ENCODE assay signal across 13 cellular contexts in the genomic region with DNA sequence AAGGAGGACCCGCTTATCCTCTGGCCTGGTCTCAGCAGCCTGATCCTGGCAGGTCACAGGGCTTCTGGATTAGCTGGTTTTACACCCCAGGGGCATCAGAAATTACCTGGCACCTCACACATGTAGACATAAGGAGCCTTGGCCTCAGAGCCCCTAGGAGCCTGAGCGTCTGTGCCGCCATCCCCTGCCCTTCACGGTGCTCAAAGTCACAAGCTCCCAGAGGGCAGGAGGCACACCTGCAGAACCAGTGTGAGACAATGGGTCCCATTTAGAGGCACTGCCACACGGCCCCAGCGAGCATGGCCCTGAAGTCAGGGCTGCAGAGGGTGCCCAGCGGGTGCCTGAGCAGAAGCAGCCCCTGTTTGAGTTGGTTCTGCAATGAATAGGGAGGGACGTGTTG. TPM values are rescaled to one million over a fixed set of nuclear protein-coding genes. Genes with fewer than 3 reads are reported as not detected.
DNase-seq lines count a peak whose midpoint lies in the region; ATAC-seq and TF ChIP-seq lines count a peak whose summit lies in the region.
"Had no signal": no experiment of that assay in that cellular context is flagged by ENCODE, and none has a peak within 500 bp of the region (broad histone marks: within the 10 kb centered on the region; RNA-seq: fewer than 3 reads in every experiment).

No MANE protein-coding gene starts in this region.

- POLR2A ChIA-PET in CD8-positive, alpha-beta T cell (lab: Charles Lee): interaction anchor here (1.1 to 6.7 kb wide), 3 partner anchors 10 to 65 kb away, joined by 3 to 47 read pairs (median 21); no protein-coding TSS in a partner anchor

- CTCF ChIA-PET in CD8-positive, alpha-beta T cell (lab: Charles Lee): interaction anchor here (0.9 to 16.0 kb wide), 11 partner anchors 10 to 110 kb away, joined by 3 to 412 read pairs (median 15); no protein-coding TSS in a partner anchor
- CTCF ChIA-PET in mammary epithelial cell (lab: Charles Lee; ENCODE audit: low non-redundant PET): no interaction called here

- peak overlapping the region; percentile 84 for H3K4me3 Mint-ChIP-seq in CD8-positive, alpha-beta T cell

- WGBS in mammary epithelial cell (ENCODE audit: low coverage, missing lambda C conversion rate): 51% methylated on average over 8 of the region's 8 CpGs

- H3K4me2 ChIP-seq in Loucy (ENCODE audit: low read depth, low read length, poor library complexity, severe bottlenecking): peak overlapping the region; percentile 100
- H3K4me2 ChIP-seq in mammary epithelial cell (ENCODE audit: insufficient read depth, low read depth, low read length): peak overlapping the region; percentile 19

- TF ChIP-seq CTCF in CD8-positive, alpha-beta T cell (IDR thresholded peaks at IDR 0.05): no peak
- TF ChIP-seq CTCF in Loucy (conservative IDR thresholded peaks at IDR 0.05; ENCODE audit: low read length) (no peak), mammary epithelial cell (conservative IDR thresholded peaks at IDR 0.05 in 1 of 2, IDR thresholded peaks at IDR 0.05 in 1 of 2; ENCODE audit: extremely low read depth in 1 of 2, insufficient read depth in 1 of 2, low read depth in 1 of 2, low read length in 2 of 2) (no peak), neutrophil (IDR thresholded peaks at IDR 0.05) (no peak)

- H3K9me3 Mint-ChIP-seq in CD8-positive, alpha-beta T cell: no peaks in the 10 kb centered on the region

- peaks cover 5% of the 10 kb centered on the region for H3F3A ChIP-seq in Loucy (ENCODE audit: low read depth)

- peak overlapping the region; percentile 69 for H3K27ac Mint-ChIP-seq in CD8-positive, alpha-beta T cell

- peak overlapping the region; percentile 40 for H3K27ac ChIP-seq in CD8-positive, alpha-beta T cell (ENCODE audit: low read depth, low read length)
- H3K27ac ChIP-seq in mammary epithelial cell (ENCODE audit: insufficient read depth, low read depth, low read length) (no peak overlapping the region), neutrophil (peak overlapping the region; percentile 94)
- H3K27ac ChIP-seq: SK-N-MC, tibial artery had no signal

- no peak for ATAC-seq in CD8-positive, alpha-beta T cell
- ATAC-seq in GM21717 (IDR thresholded peaks at IDR 0.05; ENCODE audit: unreplicated experiment): no peak
- ATAC-seq: sciatic nerve had no signal

- no peaks in the 10 kb centered on the region for H3K9me2 ChIP-seq in Loucy (replicated peaks; ENCODE audit: low read depth, low read length)

- no peak overlapping the region for H2AFZ ChIP-seq in Loucy (ENCODE audit: low read length)
- H2AFZ ChIP-seq in mammary epithelial cell (ENCODE audit: low read depth, low read length): no peak overlapping the region

- BruUV-seq in mammary epithelial cell (replicated peaks; lab: Mats Ljungman, UMichigan): no TSS peak

- H3K36me3 Mint-ChIP-seq in CD8-positive, alpha-beta T cell: peaks cover 31% of the 10 kb centered on the region

- H3K4me3 ChIP-seq in CD8-positive, alpha-beta T cell (ENCODE audit: low read depth, low read length): peak overlapping the region; percentile 66
- H3K4me3 ChIP-seq in Loucy (ENCODE audit: low read length, poor library complexity, severe bottlenecking) (peak overlapping the region; percentile 64), mammary epithelial cell (replicated peaks in 1 of 3; ENCODE audit: insufficient read depth in 1 of 3, low read depth in 2 of 3, low read length in 3 of 3) (no peak overlapping the region), neutrophil (ENCODE audit: low read depth in 1 of 2, low read length in 1 of 2) (no peak overlapping the region)
- H3K4me3 ChIP-seq: SK-N-MC, tibial artery had no signal

- H3K9ac ChIP-seq in Loucy (ENCODE audit: low read depth, low read length, poor library complexity, severe bottlenecking) (peak overlapping the region; percentile 56), mammary epithelial cell (ENCODE audit: insufficient read depth, low read length) (no peak overlapping the region)

- peaks cover 95% of the 10 kb centered on the region for H3K79me2 ChIP-seq in Loucy (ENCODE audit: insufficient read depth, low read length)
- peaks cover 92% of the 10 kb centered on the region for H3K79me2 ChIP-seq in mammary epithelial cell (ENCODE audit: insufficient read depth, low read length)

- H3K27me3 ChIP-seq in CD8-positive, alpha-beta T cell (ENCODE audit: insufficient read depth, low read length): no peaks in the 10 kb centered on the region
- H3K27me3 ChIP-seq in Loucy (ENCODE audit: insufficient read depth, low read length, poor library complexity, severe bottlenecking) (no peaks in the 10 kb centered on the region), mammary epithelial cell (ENCODE audit: insufficient read depth, low read length) (no peaks in the 10 kb centered on the region), neutrophil (no peaks in the 10 kb centered on the region)
- H3K27me3 ChIP-seq: tibial artery had no signal

- H4K20me1 ChIP-seq in Loucy (ENCODE audit: insufficient read depth, low read length, poor library complexity, severe bottlenecking): peaks cover 64% of the 10 kb centered on the region
- no peaks in the 10 kb centered on the region for H4K20me1 ChIP-seq in mammary epithelial cell (ENCODE audit: insufficient read depth, low read length)

- dilution Hi-C loops in mammary epithelial cell (cut with HindIII; ENCODE audit: low sequenced_read_pairs): no loop called here

- H3K4me1 ChIP-seq in CD8-positive, alpha-beta T cell (ENCODE audit: insufficient read depth, low read length): peaks cover 77% of the 10 kb centered on the region
- H3K4me1 ChIP-seq in Loucy (ENCODE audit: insufficient read depth, low read length, poor library complexity, severe bottlenecking) (peaks cover 64% of the 10 kb centered on the region), mammary epithelial cell (ENCODE audit: insufficient read depth, low read length) (peaks cover 59% of the 10 kb centered on the region), neutrophil (ENCODE audit: control insufficient read depth in 1 of 2, insufficient read depth in 1 of 2, low read depth in 1 of 2, low read length in 1 of 2) (peaks cover 82 to 83% of the 10 kb centered on the region in 2 experiments)

- in situ Hi-C loops in mammary epithelial cell (cut with MboI; ENCODE audit: low sequenced_read_pairs in 2 of 2): no loop called here

- H3K9me3 ChIP-seq in CD8-positive, alpha-beta T cell (ENCODE audit: low read length): no peaks in the 10 kb centered on the region
- H3K9me3 ChIP-seq in Loucy (ENCODE audit: insufficient read depth, low read depth, low read length) (no peaks in the 10 kb centered on the region), mammary epithelial cell (replicated peaks; ENCODE audit: insufficient read depth, low read length) (no peaks in the 10 kb centered on the region), neutrophil (no peaks in the 10 kb centered on the region)
- H3K9me3 ChIP-seq: tibial artery had no signal

- H3K4me1 Mint-ChIP-seq in CD8-positive, alpha-beta T cell (ENCODE audit: low read depth): peaks cover 77% of the 10 kb centered on the region

- H3K27me3 Mint-ChIP-seq in CD8-positive, alpha-beta T cell (ENCODE audit: low read depth): no peaks in the 10 kb centered on the region

- H3K36me3 ChIP-seq in CD8-positive, alpha-beta T cell (ENCODE audit: insufficient read depth, low read length): no peaks in the 10 kb centered on the region
- peaks cover 10% of the 10 kb centered on the region; the same call in 1 of the 2 replicates for H3K36me3 ChIP-seq in Loucy (ENCODE audit: insufficient read depth, low read length)
- no peaks in the 10 kb centered on the region for H3K36me3 ChIP-seq in mammary epithelial cell (ENCODE audit: insufficient read depth, low read length)
- peaks cover 28% of the 10 kb centered on the region for H3K36me3 ChIP-seq in neutrophil

- intact Hi-C loops in CD8-positive, alpha-beta T cell (cut with DNase I, micrococcal nuclease): loop anchor here in 1 of 2 experiments (5.0 to 10.0 kb wide), 2 partner anchors 504 to 584 kb away; a partner anchor contains a TSS
- intact Hi-C loops in mammary epithelial cell (cut with micrococcal nuclease): no loop called here

- no peak for DNase-seq in CD8-positive, alpha-beta T cell
- DNase-seq in mammary epithelial cell (no peak), NCI-H2029 (lab: John Stamatoyannopoulos, UW) (no peak)
- DNase-seq in stimulated activated CD4-positive, alpha-beta T cell treated with anti-CD3 and anti-CD28 coated beads, Interleukin-15, amount 100 ng/mL, for 24 hours: no peak
- DNase-seq: activated CD4-positive, CD25-positive, alpha-beta regulatory T cell treated with anti-CD3 and anti-CD28 coated beads, Interleukin-2, amount 50 U/mL, for 72 hours; Calu3; NCI-H1436 treated with DMSO at 0.1 percent for 48 hours; tibial artery had no signal

RNA-seq across cellular contexts. Expression of a gene that starts 3.9 kb away (rescaled TPM):
- total RNA-seq in CD8-positive, alpha-beta T cell: 100 to 1,000 TPM; 131 to 135 TPM
- 10 to 100 TPM; 80.7 to 83.6 TPM for total RNA-seq in mammary epithelial cell
- 71.3 TPM for polyA plus RNA-seq in mammary epithelial cell
- polyA minus RNA-seq in mammary epithelial cell: 90.3 TPM

RNA-seq across cellular contexts. Expression of a gene that starts 30.3 kb away (rescaled TPM):
- 1 to 10 TPM; 3.6 TPM for total RNA-seq in CD8-positive, alpha-beta T cell
- total RNA-seq in mammary epithelial cell: 1 to 10 TPM; 2.3 to 2.4 TPM
- 2.1 TPM for polyA plus RNA-seq in mammary epithelial cell
- not detected for polyA minus RNA-seq in mammary epithelial cell

RNA-seq across cellular contexts. Expression of a gene that starts 40.4 kb away (rescaled TPM):
- 1 to 10 TPM; 2.9 to 4.1 TPM for total RNA-seq in CD8-positive, alpha-beta T cell
- under 1 TPM in 1 of 2 donors, not detected in 1; 0.17 TPM for total RNA-seq in mammary epithelial cell
- polyA plus RNA-seq in mammary epithelial cell: 0.03 TPM
- not detected for polyA minus RNA-seq in mammary epithelial cell
- total RNA-seq: Calu3, sciatic nerve had no signal

Comparison
In these comparisons a context has a peak if more than half of its experiments do, and no peak if none do; other contexts are left out.
1. H3K4me3 ChIP-seq: peak in CD8-positive, alpha-beta T cell (single experiment) and Loucy (single experiment); none in mammary epithelial cell (0 of 3) and neutrophil (0 of 2).